In the genomic region with DNA sequence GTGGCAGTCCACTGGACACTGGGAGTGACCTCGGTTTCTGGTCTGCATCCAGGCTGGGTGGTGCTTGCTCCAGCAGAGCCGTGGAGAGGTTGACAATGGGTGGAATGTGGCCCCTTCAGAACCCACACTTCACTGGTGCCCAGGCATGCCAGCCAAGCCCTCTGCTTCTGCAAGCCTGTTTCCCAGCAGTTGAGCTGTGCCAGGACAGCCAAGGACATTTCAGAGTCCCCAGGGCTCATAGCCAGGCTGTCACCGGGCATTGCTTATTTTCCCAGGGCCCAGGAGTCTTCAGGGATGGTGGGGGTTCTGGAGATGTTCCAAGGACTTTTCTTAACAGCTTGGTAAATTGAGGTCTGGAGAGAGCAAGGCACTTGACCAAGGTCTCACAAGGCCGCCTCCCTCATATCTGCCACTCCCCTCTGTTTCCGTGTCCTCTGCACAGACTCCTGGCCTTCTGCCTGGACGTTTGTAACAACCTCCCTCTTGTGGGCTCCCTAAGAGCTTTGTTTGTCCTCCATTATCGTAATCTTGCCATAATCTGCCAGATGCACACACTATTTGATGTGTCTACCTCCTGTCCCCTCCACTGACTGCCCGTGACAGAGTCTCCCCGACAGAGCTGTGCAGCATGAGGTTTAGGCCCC, we compare ENCODE assay signal across 10 cellular contexts. TPM values are rescaled to one million over a fixed set of nuclear protein-coding genes. Genes with fewer than 3 reads are reported as not detected.
A peak's percentile ranks its signal among the peaks of the same experiment; 100 is the strongest.
DNase-seq lines count a peak whose midpoint lies in the region; TF ChIP-seq lines count a peak whose summit lies in the region.
"Had no signal": no experiment of that assay in that cellular context is flagged by ENCODE, and none has a peak within 500 bp of the region (broad histone marks: within the 10 kb centered on the region; RNA-seq: fewer than 3 reads in every experiment).

No MANE protein-coding gene starts in this region.

- peak overlapping the region; percentile 27 for H3K27ac Mint-ChIP-seq in neural crest cell (ENCODE audit: unreplicated experiment)

- TF ChIP-seq POLR2A in esophagus squamous epithelium (IDR thresholded peaks at IDR 0.05): no peak

- H3K4me3 ChIP-seq in esophagus squamous epithelium: no peak overlapping the region

- in situ Hi-C loops in KBM-7 (cut with MboI; ENCODE audit: low pct_unique_long_range_greater_than_20kb, low sequenced_read_pairs): no loop called here

- H3K9me3 Mint-ChIP-seq in neural crest cell: no peaks in the 10 kb centered on the region

- H3K27me3 Mint-ChIP-seq in neural crest cell (ENCODE audit: low read depth): no peaks in the 10 kb centered on the region

- intact Hi-C loops in esophagus squamous epithelium (cut with DNase I): no loop called here

- peak overlapping the region; percentile 82 to 98 (median 92) for H3K27ac ChIP-seq in esophagus squamous epithelium
- H3K27ac ChIP-seq: foreskin keratinocyte had no signal

- no peak overlapping the region for H3K4me3 Mint-ChIP-seq in neural crest cell

- 28 to 39% methylated on average over 8 to 9 of the region's 9 CpGs for WGBS in esophagus squamous epithelium, 2 donors

- peaks cover 40% of the 10 kb centered on the region for H3K4me1 Mint-ChIP-seq in neural crest cell

- TF ChIP-seq CTCF in esophagus squamous epithelium (IDR thresholded peaks at IDR 0.05): no peak
- no peak for TF ChIP-seq CTCF in neural crest cell (conservative IDR thresholded peaks at IDR 0.05)

- no peaks in the 10 kb centered on the region for H3K9me3 ChIP-seq in esophagus squamous epithelium

- DNase-seq in AG08395 (ENCODE audit: low spot score) (peak; percentile 58), OCI-M1 (lab: John Stamatoyannopoulos, UW) (peak; percentile 28), esophagus squamous epithelium (lab: John Stamatoyannopoulos, UW) (no peak), neural crest cell (ENCODE audit: low read depth, low spot score) (no peak), SHP77 treated with DMSO at 0.1 percent for 48 hours (lab: John Stamatoyannopoulos, UW) (no peak), KBM-7 (no peak), AML-193 (lab: John Stamatoyannopoulos, UW) (no peak)
- DNase-seq in effector CD4-positive, alpha-beta T cell: no peak
- DNase-seq: foreskin keratinocyte; stimulated activated CD4-positive, alpha-beta T cell treated with anti-CD3 and anti-CD28 coated beads, Interleukin-1b, Interleukin-23, amount 100 ng/mL, for 48 hours had no signal

- H3K36me3 Mint-ChIP-seq in neural crest cell (ENCODE audit: low read depth): no peaks in the 10 kb centered on the region

- H3K36me3 ChIP-seq in esophagus squamous epithelium: peaks cover 0 to 7% (median 0%) of the 10 kb centered on the region in 3 donors

- H3K4me1 ChIP-seq in esophagus squamous epithelium: peaks cover 86 to 100% (median 100%) of the 10 kb centered on the region in 3 donors

- no peaks in the 10 kb centered on the region for H3K27me3 ChIP-seq in esophagus squamous epithelium
- H3K27me3 ChIP-seq: foreskin keratinocyte had no signal

RNA-seq across cellular contexts. Expression of a gene that starts 3.8 kb away (rescaled TPM):
- total RNA-seq in esophagus squamous epithelium (100 to 1,000 TPM in 3 of 4 donors, 10 to 100 TPM in 1; 76.5 to 205 (median 118) TPM), neural crest cell (108 and 112 TPM in 2 replicates)

RNA-seq across cellular contexts. Expression of a gene that starts 54.6 kb away (rescaled TPM):
- total RNA-seq in esophagus squamous epithelium: 1,000 to 10,000 TPM; 1,098 to 4,026 (median 2,484) TPM
- total RNA-seq in neural crest cell: 2,170 and 2,213 TPM in 2 replicates

Comparison
In these comparisons a context has a peak if more than half of its experiments do, and no peak if none do; other contexts are left out.
1. DNase-seq: peak in AG08395 (single experiment) and OCI-M1 (single experiment); none in esophagus squamous epithelium (single experiment), neural crest cell (single experiment), effector CD4-positive, alpha-beta T cell (single experiment), SHP77 treated with DMSO at 0.1 percent for 48 hours (single experiment), KBM-7 (single experiment) and AML-193 (0 of 2).